20 cellular contexts compared by ENCODE assay signal in the genomic region with DNA sequence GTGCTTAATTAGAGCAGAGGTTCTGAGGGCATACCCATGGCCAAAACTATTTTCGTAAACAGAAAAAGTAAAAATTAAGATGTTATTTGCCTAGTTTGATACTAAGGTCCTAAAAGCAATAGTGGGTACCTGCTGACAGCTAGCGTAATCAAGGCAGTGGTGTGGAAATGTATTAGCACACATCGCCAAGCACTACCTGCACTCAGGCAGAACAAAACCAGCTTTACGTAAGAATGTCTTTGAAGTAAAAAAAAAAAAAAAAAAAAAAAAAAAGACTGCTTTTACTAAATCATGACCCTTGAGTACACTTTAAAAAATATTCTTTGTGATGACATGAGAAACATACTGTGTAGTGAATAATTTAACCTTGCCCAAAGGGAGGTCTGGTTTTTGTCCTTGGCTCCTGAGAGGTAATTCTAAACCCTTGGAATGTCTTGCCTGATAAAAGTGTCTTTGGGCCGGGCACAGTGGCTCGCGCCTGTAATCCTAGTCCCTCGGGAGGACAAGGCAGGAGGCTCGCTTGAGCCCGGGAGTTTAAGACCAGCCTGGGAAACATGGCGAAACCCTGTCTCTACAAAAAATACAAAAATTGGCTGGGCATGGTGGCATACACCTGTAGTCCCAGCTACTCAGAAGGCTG. TPM values are rescaled to one million over a fixed set of nuclear protein-coding genes. Genes with fewer than 3 reads are reported as not detected.
A peak's percentile ranks its signal among the peaks of the same experiment; 100 is the strongest.
DNase-seq lines count a peak whose midpoint lies in the region; ATAC-seq and TF ChIP-seq lines count a peak whose summit lies in the region.
"Had no signal": no experiment of that assay in that cellular context is flagged by ENCODE, and none has a peak within 500 bp of the region (broad histone marks: within the 10 kb centered on the region; RNA-seq: fewer than 3 reads in every experiment).

No MANE protein-coding gene starts in this region.

- DNase-seq in NCI-H524 (lab: John Stamatoyannopoulos, UW) (peak; percentile 4 to 7), NCI-H524 treated with DMSO at 0.1 percent for 48 hours (lab: John Stamatoyannopoulos, UW) (no peak), NCI-H2171 treated with DMSO at 0.1 percent for 48 hours (lab: John Stamatoyannopoulos, UW) (peak; percentile 78), fibroblast of the aortic adventitia (ENCODE audit: low read depth) (peak; percentile 32), retina (peak; percentile 30), iPS-NIHi7 (ENCODE audit: extremely low spot score) (no peak)
- no peak for DNase-seq in stimulated activated naive CD4-positive, alpha-beta T cell (lab: John Stamatoyannopoulos, UW)
- DNase-seq: 8988T, COR-L47, GDM1, HFFc6, Karpas-422, NCI-H1092, NCI-H1436 treated with DMSO at 0.1 percent for 48 hours, NCI-H2029, NCI-H774, PC-3, RPMI8226, SHP77 treated with DMSO at 0.1 percent for 48 hours had no signal

- ATAC-seq in HG03039 (IDR thresholded peaks at IDR 0.05; ENCODE audit: unreplicated experiment): no peak
- ATAC-seq: PC-3 had no signal

- H3K4me3 ChIP-seq in fibroblast of the aortic adventitia (ENCODE audit: low read depth, low read length): no peak overlapping the region

- TF ChIP-seq CTCF in fibroblast of the aortic adventitia (IDR thresholded peaks at IDR 0.05; ENCODE audit: insufficient read depth, low read length): no peak

RNA-seq across cellular contexts. Expression of a gene that starts 12.7 kb away (rescaled TPM):
- 1.1 and 8.1 TPM in 2 replicates for total RNA-seq in fibroblast of the aortic adventitia (ENCODE audit: low replicate concordance)

Comparison
In these comparisons a context has a peak if more than half of its experiments do, and no peak if none do; other contexts are left out.
1. DNase-seq: peak in NCI-H524 (2 of 2), NCI-H2171 treated with DMSO at 0.1 percent for 48 hours (single experiment), fibroblast of the aortic adventitia (single experiment) and retina (single experiment); none in NCI-H524 treated with DMSO at 0.1 percent for 48 hours (single experiment), iPS-NIHi7 (single experiment) and stimulated activated naive CD4-positive, alpha-beta T cell (0 of 6).